Comparison of ENCODE assay signal across 19 cellular contexts in the genomic region with DNA sequence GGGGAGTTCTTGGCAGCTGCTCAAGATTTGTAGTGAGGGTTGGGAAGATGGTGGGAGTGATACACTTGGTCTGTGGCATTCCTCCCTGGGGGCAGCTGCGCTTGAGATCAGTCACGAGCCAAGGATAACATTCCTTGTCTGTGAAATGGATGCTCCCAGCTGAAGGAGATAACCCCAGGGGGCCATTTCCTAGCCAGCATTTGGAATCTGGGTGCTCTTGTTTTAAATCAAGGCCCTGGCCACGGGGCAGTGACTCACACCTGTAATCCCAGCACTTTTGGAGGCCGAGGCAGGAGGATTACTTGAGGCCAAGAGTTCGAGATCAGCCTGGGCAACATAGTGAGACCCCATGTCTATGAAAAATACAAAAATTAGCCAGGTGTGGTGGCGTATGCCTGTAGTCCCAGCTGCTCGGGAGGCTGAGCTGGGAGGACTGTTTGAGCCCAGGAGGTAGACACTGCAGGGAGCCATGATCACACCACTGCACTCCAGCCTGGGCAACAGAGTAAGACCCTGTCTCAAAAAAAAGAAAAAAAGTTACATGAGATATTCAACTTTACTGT. TPM values are rescaled to one million over a fixed set of nuclear protein-coding genes. Genes with fewer than 3 reads are reported as not detected.
DNase-seq lines count a peak whose midpoint lies in the region; FAIRE-seq and TF ChIP-seq lines count a peak whose summit lies in the region.
"Had no signal": no experiment of that assay in that cellular context is flagged by ENCODE, and none has a peak within 500 bp of the region (broad histone marks: within the 10 kb centered on the region; RNA-seq: fewer than 3 reads in every experiment).

No MANE protein-coding gene starts in this region.

- H3K4me3 ChIP-seq in brain microvascular endothelial cell (ENCODE audit: low read depth, low read length) (no peak overlapping the region), spleen (no peak overlapping the region), small intestine (ENCODE audit: low read depth in 1 of 2, low read length in 2 of 2) (no peak overlapping the region)
- H3K4me3 ChIP-seq: hepatocyte, neural progenitor cell, vagina had no signal

- H3K27me3 ChIP-seq in brain microvascular endothelial cell (replicated peaks) = no peaks in the 10 kb centered on the region
- H3K27me3 ChIP-seq in spleen (replicated peaks in 1 of 7) = no peaks in the 10 kb centered on the region
- no peaks in the 10 kb centered on the region for H3K27me3 ChIP-seq in small intestine (ENCODE audit: control insufficient read depth in 2 of 2, insufficient read depth in 2 of 2, low read length in 2 of 2)
- H3K27me3 ChIP-seq: hepatocyte, neural progenitor cell, vagina had no signal

- peak overlapping the region; percentile 7 for H3K27ac ChIP-seq in brain microvascular endothelial cell
- peak overlapping the region; percentile 16 to 95 (median 88) for H3K27ac ChIP-seq in spleen
- H3K27ac ChIP-seq in small intestine (ENCODE audit: low read depth in 1 of 2, low read length in 1 of 2) = no peak overlapping the region
- H3K27ac ChIP-seq: hepatocyte, neural progenitor cell, vagina had no signal

- H3K36me3 Mint-ChIP-seq in activated naive CD4-positive, alpha-beta T cell treated with anti-CD3 and anti-CD28 coated beads, Interleukin-2, amount 10 ng/mL, durations not matched to agents 7 days and 5 days = peaks cover 27% of the 10 kb centered on the region

- intact Hi-C loops in spleen (cut with DNase I; ENCODE audit: low total_unique reads) = no loop called here

- in situ Hi-C loops in brain microvascular endothelial cell (cut with HindIII; ENCODE audit: low pct_ligation_motif_present, low sequenced_read_pairs) = no loop called here

- no peaks in the 10 kb centered on the region for H3K9me3 ChIP-seq in spleen
- no peaks in the 10 kb centered on the region for H3K9me3 ChIP-seq in small intestine (ENCODE audit: control insufficient read depth, low read depth)
- H3K9me3 ChIP-seq: vagina had no signal

- TF ChIP-seq CTCF in brain microvascular endothelial cell (IDR thresholded peaks at IDR 0.05; ENCODE audit: low read depth, low read length, missing control alignments) = no peak
- TF ChIP-seq CTCF in spleen (IDR thresholded peaks at IDR 0.05 in 8 of 11, conservative IDR thresholded peaks at IDR 0.05 in 3 of 11) = no peak

- H3K4me1 ChIP-seq in spleen (peaks cover 53 to 95% (median 82%) of the 10 kb centered on the region in 6 donors), small intestine (ENCODE audit: control insufficient read depth in 2 of 2, insufficient read depth in 1 of 2, low read depth in 1 of 2, low read length in 1 of 2) (no peaks in the 10 kb centered on the region)

- WGBS in spleen, 5 donors = 84 to 95% (median 89%) methylated on average over 7 of the region's 7 CpGs
- WGBS in small intestine, 3 donors = 81 to 96% (median 93%) methylated on average over 7 of the region's 7 CpGs

- peaks cover 61% of the 10 kb centered on the region for H3K4me1 Mint-ChIP-seq in activated naive CD4-positive, alpha-beta T cell treated with anti-CD3 and anti-CD28 coated beads, Interleukin-2, amount 10 ng/mL, durations not matched to agents 7 days and 5 days

- CTCF ChIA-PET in activated naive CD4-positive, alpha-beta T cell treated with anti-CD3 and anti-CD28 coated beads, Interleukin-2, amount 10 ng/mL, durations not matched to agents 7 days and 5 days (lab: Charles Lee) = interaction anchor here (1.2 to 1.4 kb wide), 2 partner anchors 9 to 35 kb away, joined by 3 read pairs; no protein-coding TSS in a partner anchor

- H3K27me3 Mint-ChIP-seq in activated naive CD4-positive, alpha-beta T cell treated with anti-CD3 and anti-CD28 coated beads, Interleukin-2, amount 10 ng/mL, durations not matched to agents 7 days and 5 days = no peaks in the 10 kb centered on the region

- H3K4me3 Mint-ChIP-seq in activated naive CD4-positive, alpha-beta T cell treated with anti-CD3 and anti-CD28 coated beads, Interleukin-2, amount 10 ng/mL, durations not matched to agents 7 days and 5 days = no peak overlapping the region
- H3K4me3 Mint-ChIP-seq: neural progenitor cell had no signal

- TF ChIP-seq POLR2A in spleen (IDR thresholded peaks at IDR 0.05) = no peak

- H3K36me3 ChIP-seq in brain microvascular endothelial cell (replicated peaks) (peaks cover 14% of the 10 kb centered on the region), spleen (peaks cover 0 to 46% (median 17%) of the 10 kb centered on the region in 6 donors), small intestine (ENCODE audit: control insufficient read depth in 2 of 2, insufficient read depth in 2 of 2, low read length in 2 of 2) (no peaks in the 10 kb centered on the region)
- H3K36me3 ChIP-seq: neural progenitor cell had no signal

- no peak for FAIRE-seq in small intestine (lab: Jason Lieb, UNC)
- FAIRE-seq: endometrium, G401.6, HTR-8/SVneo had no signal

- DNase-seq in activated naive CD4-positive, alpha-beta T cell treated with anti-CD3 and anti-CD28 coated beads, Interleukin-2, amount 10 ng/mL, durations not matched to agents 7 days and 5 days = no peak
- no peak for DNase-seq in activated naive CD4-positive, alpha-beta T cell treated with anti-CD3 and anti-CD28 coated beads, Interleukin-2, amount 50 U/mL, for 16 hours
- DNase-seq in NCI-H226 (peak; percentile 68), brain microvascular endothelial cell (peak; percentile 46), spleen (no peak), UCSD-AML1 (lab: John Stamatoyannopoulos, UW; ENCODE audit: unreplicated experiment) (no peak), NCI-H524 (lab: John Stamatoyannopoulos, UW) (no peak), small intestine (no peak)
- DNase-seq: activated T-cell treated with anti-CD3 and anti-CD28 coated beads, Interleukin-2, amount 50 U/mL, for 48 hours; aorta; kidney glomerular epithelial cell; NCI-H1694 treated with DMSO at 0.1 percent for 48 hours; SIG-M5 had no signal

- no peaks in the 10 kb centered on the region for H3K9me3 Mint-ChIP-seq in activated naive CD4-positive, alpha-beta T cell treated with anti-CD3 and anti-CD28 coated beads, Interleukin-2, amount 10 ng/mL, durations not matched to agents 7 days and 5 days
- H3K9me3 Mint-ChIP-seq: neural progenitor cell had no signal

- H3K27ac Mint-ChIP-seq in activated naive CD4-positive, alpha-beta T cell treated with anti-CD3 and anti-CD28 coated beads, Interleukin-2, amount 10 ng/mL, durations not matched to agents 7 days and 5 days = peak overlapping the region; percentile 45
- H3K27ac Mint-ChIP-seq: neural progenitor cell had no signal

RNA-seq across cellular contexts. Expression of gene PKN1, which starts 4.6 kb away (rescaled TPM):
- 100 to 1,000 TPM; 138 to 213 (median 175) TPM for total RNA-seq in spleen
- polyA plus RNA-seq in spleen (100 to 1,000 TPM in 2 of 3 donors, 10 to 100 TPM in 1; 93.3 to 186 (median 113) TPM), small intestine (10 to 100 TPM in 2 of 3 donors, 1 to 10 TPM in 1; 8.9 to 35.0 (median 27.8) TPM)

RNA-seq across cellular contexts. Expression of gene DDX39A, which starts 18.5 kb away (rescaled TPM):
- 100 to 1,000 TPM in 6 of 7 donors, 10 to 100 TPM in 1; 81.8 to 155 (median 124) TPM for total RNA-seq in spleen
- polyA plus RNA-seq in spleen (100 to 1,000 TPM; 176 to 267 (median 248) TPM), small intestine (100 to 1,000 TPM; 110 to 139 (median 139) TPM)

RNA-seq across cellular contexts. Expression of gene PTGER1, which starts 37.5 kb away (rescaled TPM):
- 10 to 100 TPM in 5 of 7 donors, 1 to 10 TPM in 2; 4.6 to 26.8 (median 12.4) TPM for total RNA-seq in spleen
- 1 to 10 TPM; 1.8 to 2.8 (median 2.2) TPM for polyA plus RNA-seq in spleen
- polyA plus RNA-seq in small intestine = under 1 TPM in 1 of 3 donors, not detected in 2; 0.64 TPM
- total RNA-seq: vagina had no signal
- polyA plus RNA-seq: aorta had no signal

RNA-seq across cellular contexts. Expression of gene ADGRE5, which starts 56.4 kb away (rescaled TPM):
- total RNA-seq in spleen = 100 to 1,000 TPM; 190 to 455 (median 280) TPM
- polyA plus RNA-seq in spleen (10 to 100 TPM; 42.8 to 87.8 (median 55.7) TPM), small intestine (10 to 100 TPM; 13.6 to 51.6 (median 15.7) TPM)

RNA-seq across cellular contexts. Expression of gene GIPC1, which starts 58.3 kb away (rescaled TPM):
- 10 to 100 TPM; 17.1 to 40.4 (median 21.7) TPM for total RNA-seq in spleen
- polyA plus RNA-seq in spleen (10 to 100 TPM; 30.0 to 58.1 (median 31.3) TPM), small intestine (10 to 100 TPM; 64.0 to 91.2 (median 66.5) TPM)

Comparison
In these comparisons a context has a peak if more than half of its experiments do, and no peak if none do; other contexts are left out.
1. DNase-seq: peak in NCI-H226 (single experiment) and brain microvascular endothelial cell (single experiment); none in activated naive CD4-positive, alpha-beta T cell treated with anti-CD3 and anti-CD28 coated beads, Interleukin-2, amount 10 ng/mL, durations not matched to agents 7 days and 5 days (single experiment), activated naive CD4-positive, alpha-beta T cell treated with anti-CD3 and anti-CD28 coated beads, Interleukin-2, amount 50 U/mL, for 16 hours (single experiment), spleen (single experiment), UCSD-AML1 (single experiment), NCI-H524 (0 of 2) and small intestine (single experiment).
2. H3K27ac ChIP-seq: peak in brain microvascular endothelial cell (single experiment) and spleen (8 of 8); none in small intestine (0 of 2).